In the genomic region with DNA sequence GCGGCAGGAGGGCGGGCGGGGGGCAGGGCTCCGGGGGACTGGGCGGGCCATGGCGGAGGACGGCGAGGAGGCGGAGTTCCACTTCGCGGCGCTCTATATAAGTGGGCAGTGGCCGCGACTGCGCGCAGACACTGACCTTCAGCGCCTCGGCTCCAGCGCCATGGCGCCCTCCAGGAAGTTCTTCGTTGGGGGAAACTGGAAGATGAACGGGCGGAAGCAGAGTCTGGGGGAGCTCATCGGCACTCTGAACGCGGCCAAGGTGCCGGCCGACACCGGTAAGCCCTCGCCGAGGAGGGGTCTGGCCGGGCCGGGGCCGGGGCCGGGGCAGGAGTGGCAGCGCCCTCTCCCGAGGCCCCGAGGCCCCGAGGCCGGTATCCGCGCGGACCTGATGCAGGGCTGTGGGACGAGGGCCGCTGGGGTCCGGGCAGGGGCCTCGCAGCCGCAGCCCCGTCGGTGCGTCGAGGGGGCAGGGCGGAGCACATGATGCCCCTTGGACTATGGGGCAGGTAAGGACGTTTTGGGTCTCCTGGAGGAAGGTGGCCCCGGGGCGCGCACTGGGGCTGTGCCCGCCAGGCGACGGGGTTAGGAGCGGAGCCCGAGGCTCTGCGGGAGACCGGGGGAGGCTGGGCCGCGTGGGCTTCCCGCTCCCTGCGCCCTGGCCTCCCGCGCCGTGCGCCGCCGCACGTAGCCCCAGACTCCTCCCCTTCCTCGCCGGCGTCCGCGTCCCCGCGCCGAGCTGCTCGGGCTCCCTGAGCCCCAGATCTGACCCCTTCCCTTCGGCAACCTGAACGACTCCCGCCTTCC, we compare ENCODE assay signal across 1 cellular context.
TF ChIP-seq lines count a peak whose summit lies in the region.

A gene (plus strand): TSS at position 125 of the 804 bp plus-strand sequence. CDS start 36 bp downstream, at position 161.

TF ChIP-seq in HepG2, 621 proteins besides CTCF, POLR2A, EP300 and RAD21 (continued from another document and continues in another):
- TF ChIP-seq, protein P1, sequence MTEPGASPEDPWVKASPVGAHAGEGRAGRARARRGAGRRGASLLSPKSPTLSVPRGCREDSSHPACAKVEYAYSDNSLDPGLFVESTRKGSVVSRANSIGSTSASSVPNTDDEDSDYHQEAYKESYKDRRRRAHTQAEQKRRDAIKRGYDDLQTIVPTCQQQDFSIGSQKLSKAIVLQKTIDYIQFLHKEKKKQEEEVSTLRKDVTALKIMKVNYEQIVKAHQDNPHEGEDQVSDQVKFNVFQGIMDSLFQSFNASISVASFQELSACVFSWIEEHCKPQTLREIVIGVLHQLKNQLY (CRISPR knock-in tag; IDR thresholded peaks at IDR 0.05): no peak
- no peak for TF ChIP-seq NFE2L1 (CRISPR knock-in tag; IDR thresholded peaks at IDR 0.05; ENCODE audit: borderline replicate concordance)
- no peak for TF ChIP-seq ATF7 (IDR thresholded peaks at IDR 0.05)
- no peak for TF ChIP-seq ATF7 (CRISPR knock-in tag; IDR thresholded peaks at IDR 0.05)
- TF ChIP-seq ZBTB21 (CRISPR knock-in tag; IDR thresholded peaks at IDR 0.05): no peak; the same call in 1 of the 2 replicates
- TF ChIP-seq ZNF773 (CRISPR knock-in tag; IDR thresholded peaks at IDR 0.05; ENCODE audit: borderline replicate concordance): 0 out of 2 replicates have a peak, but pooled peaks have one; percentile 21
- TF ChIP-seq NR1H2 (CRISPR knock-in tag; IDR thresholded peaks at IDR 0.05; ENCODE audit: borderline replicate concordance, low read depth): 0 out of 2 replicates have a peak, but pooled peaks have one; percentile 8
- TF ChIP-seq, protein P2, sequence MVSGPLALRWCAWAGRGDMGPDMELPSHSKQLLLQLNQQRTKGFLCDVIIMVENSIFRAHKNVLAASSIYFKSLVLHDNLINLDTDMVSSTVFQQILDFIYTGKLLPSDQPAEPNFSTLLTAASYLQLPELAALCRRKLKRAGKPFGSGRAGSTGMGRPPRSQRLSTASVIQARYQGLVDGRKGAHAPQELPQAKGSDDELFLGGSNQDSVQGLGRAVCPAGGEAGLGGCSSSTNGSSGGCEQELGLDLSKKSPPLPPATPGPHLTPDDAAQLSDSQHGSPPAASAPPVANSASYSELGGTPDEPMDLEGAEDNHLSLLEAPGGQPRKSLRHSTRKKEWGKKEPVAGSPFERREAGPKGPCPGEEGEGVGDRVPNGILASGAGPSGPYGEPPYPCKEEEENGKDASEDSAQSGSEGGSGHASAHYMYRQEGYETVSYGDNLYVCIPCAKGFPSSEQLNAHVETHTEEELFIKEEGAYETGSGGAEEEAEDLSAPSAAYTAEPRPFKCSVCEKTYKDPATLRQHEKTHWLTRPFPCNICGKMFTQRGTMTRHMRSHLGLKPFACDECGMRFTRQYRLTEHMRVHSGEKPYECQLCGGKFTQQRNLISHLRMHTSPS (CRISPR knock-in tag; IDR thresholded peaks at IDR 0.05; ENCODE audit: low read depth): no peak
- TF ChIP-seq ZFP36L1 (CRISPR knock-in tag; IDR thresholded peaks at IDR 0.05): 0 out of 2 replicates have a peak, but pooled peaks have one; percentile 40
- TF ChIP-seq, protein P3, sequence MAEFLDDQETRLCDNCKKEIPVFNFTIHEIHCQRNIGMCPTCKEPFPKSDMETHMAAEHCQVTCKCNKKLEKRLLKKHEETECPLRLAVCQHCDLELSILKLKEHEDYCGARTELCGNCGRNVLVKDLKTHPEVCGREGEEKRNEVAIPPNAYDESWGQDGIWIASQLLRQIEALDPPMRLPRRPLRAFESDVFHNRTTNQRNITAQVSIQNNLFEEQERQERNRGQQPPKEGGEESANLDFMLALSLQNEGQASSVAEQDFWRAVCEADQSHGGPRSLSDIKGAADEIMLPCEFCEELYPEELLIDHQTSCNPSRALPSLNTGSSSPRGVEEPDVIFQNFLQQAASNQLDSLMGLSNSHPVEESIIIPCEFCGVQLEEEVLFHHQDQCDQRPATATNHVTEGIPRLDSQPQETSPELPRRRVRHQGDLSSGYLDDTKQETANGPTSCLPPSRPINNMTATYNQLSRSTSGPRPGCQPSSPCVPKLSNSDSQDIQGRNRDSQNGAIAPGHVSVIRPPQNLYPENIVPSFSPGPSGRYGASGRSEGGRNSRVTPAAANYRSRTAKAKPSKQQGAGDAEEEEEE (CRISPR knock-in tag; IDR thresholded peaks at IDR 0.05; ENCODE audit: borderline replicate concordance): no peak
- TF ChIP-seq, protein P4, sequence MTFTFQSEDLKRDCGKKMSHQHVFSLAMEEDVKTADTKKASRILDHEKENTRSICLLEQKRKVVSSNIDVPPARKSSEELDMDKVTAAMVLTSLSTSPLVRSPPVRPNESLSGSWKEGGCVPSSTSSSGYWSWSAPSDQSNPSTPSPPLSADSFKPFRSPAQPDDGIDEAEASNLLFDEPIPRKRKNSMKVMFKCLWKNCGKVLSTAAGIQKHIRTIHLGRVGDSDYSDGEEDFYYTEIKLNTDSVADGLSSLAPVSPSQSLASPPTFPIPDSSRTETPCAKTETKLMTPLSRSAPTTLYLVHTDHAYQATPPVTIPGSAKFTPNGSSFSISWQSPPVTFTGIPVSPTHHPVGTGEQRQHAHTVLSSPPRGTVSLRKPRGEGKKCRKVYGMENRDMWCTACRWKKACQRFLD (CRISPR knock-in tag; IDR thresholded peaks at IDR 0.05; ENCODE audit: borderline replicate concordance): 0 out of 2 replicates have a peak, but pooled peaks have one; percentile 56
- TF ChIP-seq, protein P5, sequence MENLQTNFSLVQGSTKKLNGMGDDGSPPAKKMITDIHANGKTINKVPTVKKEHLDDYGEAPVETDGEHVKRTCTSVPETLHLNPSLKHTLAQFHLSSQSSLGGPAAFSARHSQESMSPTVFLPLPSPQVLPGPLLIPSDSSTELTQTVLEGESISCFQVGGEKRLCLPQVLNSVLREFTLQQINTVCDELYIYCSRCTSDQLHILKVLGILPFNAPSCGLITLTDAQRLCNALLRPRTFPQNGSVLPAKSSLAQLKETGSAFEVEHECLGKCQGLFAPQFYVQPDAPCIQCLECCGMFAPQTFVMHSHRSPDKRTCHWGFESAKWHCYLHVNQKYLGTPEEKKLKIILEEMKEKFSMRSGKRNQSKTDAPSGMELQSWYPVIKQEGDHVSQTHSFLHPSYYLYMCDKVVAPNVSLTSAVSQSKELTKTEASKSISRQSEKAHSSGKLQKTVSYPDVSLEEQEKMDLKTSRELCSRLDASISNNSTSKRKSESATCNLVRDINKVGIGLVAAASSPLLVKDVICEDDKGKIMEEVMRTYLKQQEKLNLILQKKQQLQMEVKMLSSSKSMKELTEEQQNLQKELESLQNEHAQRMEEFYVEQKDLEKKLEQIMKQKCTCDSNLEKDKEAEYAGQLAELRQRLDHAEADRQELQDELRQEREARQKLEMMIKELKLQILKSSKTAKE (CRISPR knock-in tag; IDR thresholded peaks at IDR 0.05; ENCODE audit: borderline replicate concordance): no peak; the same call in 1 of the 2 replicates
- no peak for TF ChIP-seq ZNF782 (CRISPR knock-in tag; IDR thresholded peaks at IDR 0.05; ENCODE audit: borderline replicate concordance)
- TF ChIP-seq, protein P6, sequence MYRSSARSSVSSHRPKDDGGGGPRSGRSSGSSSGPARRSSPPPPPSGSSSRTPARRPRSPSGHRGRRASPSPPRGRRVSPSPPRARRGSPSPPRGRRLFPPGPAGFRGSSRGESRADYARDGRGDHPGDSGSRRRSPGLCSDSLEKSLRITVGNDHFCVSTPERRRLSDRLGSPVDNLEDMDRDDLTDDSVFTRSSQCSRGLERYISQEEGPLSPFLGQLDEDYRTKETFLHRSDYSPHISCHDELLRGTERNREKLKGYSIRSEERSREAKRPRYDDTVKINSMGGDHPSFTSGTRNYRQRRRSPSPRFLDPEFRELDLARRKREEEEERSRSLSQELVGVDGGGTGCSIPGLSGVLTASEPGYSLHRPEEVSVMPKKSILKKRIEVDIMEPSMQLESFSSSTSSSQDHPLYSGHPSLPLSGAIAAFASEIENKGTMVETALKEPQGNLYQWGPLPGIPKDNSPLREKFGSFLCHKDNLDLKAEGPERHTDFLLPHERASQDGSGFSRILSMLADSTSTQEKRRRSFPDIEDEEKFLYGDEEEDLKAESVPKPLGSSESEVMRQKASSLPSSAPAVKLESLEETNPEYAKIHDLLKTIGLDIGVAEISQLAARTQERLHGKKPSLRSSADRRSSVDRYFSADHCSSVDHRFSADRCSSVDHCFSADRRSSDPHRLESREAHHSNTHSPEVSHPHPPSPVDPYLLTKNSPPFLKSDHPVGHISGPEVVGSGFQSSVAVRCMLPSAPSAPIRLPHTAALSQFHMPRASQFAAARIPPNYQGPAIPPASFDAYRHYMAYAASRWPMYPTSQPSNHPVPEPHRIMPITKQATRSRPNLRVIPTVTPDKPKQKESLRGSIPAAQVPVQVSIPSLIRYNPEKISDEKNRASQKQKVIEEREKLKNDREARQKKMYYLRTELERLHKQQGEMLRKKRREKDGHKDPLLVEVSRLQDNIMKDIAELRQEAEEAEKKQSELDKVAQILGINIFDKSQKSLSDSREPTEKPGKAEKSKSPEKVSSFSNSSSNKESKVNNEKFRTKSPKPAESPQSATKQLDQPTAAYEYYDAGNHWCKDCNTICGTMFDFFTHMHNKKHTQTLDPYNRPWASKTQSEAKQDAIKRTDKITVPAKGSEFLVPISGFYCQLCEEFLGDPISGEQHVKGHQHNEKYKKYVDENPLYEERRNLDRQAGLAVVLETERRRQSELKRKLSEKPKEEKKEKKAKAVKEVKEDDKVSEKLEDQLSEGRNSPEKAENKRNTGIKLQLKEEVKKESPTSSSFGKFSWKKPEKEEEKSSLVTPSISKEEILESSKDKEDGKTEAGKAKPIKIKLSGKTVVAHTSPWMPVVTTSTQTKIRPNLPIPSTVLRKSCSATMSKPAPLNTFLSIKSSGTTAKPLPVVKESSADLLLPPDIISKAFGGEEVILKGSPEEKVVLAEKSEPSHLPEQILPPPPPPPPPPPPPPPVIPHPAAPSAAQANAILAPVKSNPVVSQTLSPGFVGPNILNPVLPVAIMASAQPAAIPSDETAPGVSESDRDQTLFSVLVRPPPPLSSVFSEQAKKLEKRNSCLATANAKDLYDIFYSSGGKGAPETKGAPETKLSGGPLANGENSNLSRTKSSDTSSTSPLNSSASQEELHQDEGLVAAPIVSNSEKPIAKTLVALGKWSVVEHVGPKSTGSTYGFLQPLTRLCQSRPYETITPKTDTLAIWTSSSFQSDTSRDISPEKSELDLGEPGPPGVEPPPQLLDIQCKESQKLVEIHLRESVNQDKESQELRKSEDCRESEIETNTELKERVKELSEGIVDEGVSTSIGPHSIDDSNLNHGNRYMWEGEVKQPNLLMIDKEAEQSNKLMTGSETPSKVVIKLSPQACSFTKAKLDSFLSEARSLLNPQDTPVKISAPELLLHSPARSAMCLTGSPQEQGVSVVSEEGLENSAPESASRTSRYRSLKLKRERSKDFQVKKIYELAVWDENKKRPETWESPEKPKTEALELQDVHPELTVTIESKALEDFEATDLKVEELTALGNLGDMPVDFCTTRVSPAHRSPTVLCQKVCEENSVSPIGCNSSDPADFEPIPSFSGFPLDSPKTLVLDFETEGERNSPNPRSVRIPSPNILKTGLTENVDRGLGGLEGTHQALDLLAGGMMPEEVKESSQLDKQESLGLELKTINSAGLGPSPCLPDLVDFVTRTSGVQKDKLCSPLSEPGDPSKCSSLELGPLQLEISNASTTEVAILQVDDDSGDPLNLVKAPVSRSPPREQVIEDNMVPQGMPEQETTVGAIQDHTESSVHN (CRISPR knock-in tag; IDR thresholded peaks at IDR 0.05): no peak
- no peak for TF ChIP-seq ETV6 (CRISPR knock-in tag; conservative IDR thresholded peaks at IDR 0.05)
- TF ChIP-seq, protein P7, sequence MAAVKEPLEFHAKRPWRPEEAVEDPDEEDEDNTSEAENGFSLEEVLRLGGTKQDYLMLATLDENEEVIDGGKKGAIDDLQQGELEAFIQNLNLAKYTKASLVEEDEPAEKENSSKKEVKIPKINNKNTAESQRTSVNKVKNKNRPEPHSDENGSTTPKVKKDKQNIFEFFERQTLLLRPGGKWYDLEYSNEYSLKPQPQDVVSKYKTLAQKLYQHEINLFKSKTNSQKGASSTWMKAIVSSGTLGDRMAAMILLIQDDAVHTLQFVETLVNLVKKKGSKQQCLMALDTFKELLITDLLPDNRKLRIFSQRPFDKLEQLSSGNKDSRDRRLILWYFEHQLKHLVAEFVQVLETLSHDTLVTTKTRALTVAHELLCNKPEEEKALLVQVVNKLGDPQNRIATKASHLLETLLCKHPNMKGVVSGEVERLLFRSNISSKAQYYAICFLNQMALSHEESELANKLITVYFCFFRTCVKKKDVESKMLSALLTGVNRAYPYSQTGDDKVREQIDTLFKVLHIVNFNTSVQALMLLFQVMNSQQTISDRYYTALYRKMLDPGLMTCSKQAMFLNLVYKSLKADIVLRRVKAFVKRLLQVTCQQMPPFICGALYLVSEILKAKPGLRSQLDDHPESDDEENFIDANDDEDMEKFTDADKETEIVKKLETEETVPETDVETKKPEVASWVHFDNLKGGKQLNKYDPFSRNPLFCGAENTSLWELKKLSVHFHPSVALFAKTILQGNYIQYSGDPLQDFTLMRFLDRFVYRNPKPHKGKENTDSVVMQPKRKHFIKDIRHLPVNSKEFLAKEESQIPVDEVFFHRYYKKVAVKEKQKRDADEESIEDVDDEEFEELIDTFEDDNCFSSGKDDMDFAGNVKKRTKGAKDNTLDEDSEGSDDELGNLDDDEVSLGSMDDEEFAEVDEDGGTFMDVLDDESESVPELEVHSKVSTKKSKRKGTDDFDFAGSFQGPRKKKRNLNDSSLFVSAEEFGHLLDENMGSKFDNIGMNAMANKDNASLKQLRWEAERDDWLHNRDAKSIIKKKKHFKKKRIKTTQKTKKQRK (IDR thresholded peaks at IDR 0.05; ENCODE audit: low read length): no peak
- TF ChIP-seq TP53 (CRISPR knock-in tag; conservative IDR thresholded peaks at IDR 0.05): no peak
- TF ChIP-seq SMARCC2 (IDR thresholded peaks at IDR 0.05): no peak
- TF ChIP-seq, protein P8, sequence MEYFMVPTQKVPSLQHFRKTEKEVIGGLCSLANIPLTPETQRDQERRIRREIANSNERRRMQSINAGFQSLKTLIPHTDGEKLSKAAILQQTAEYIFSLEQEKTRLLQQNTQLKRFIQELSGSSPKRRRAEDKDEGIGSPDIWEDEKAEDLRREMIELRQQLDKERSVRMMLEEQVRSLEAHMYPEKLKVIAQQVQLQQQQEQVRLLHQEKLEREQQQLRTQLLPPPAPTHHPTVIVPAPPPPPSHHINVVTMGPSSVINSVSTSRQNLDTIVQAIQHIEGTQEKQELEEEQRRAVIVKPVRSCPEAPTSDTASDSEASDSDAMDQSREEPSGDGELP (IDR thresholded peaks at IDR 0.05; ENCODE audit: borderline replicate concordance, low read depth): no peak
- TF ChIP-seq ZNF343 (CRISPR knock-in tag; IDR thresholded peaks at IDR 0.05): peak; percentile 55; the same call in 1 of the 2 replicates
- TF ChIP-seq ZNF674 (CRISPR knock-in tag; IDR thresholded peaks at IDR 0.05; ENCODE audit: low read depth): 0 out of 2 replicates have a peak, but pooled peaks have one; percentile 19
